In genomic region chr1:153536618-153537375, GRCh38 we compare ENCODE assay signal across 6 cellular contexts. TPM values are rescaled to one million over a fixed set of nuclear protein-coding genes. Genes with fewer than 3 reads are reported as not detected.
DNase-seq lines count a peak whose midpoint lies in the region; ATAC-seq, FAIRE-seq and TF ChIP-seq lines count a peak whose summit lies in the region.

No MANE protein-coding gene starts in this region.

- TF ChIP-seq RAD21 in K562 (CRISPR knock-in tag; conservative IDR thresholded peaks at IDR 0.05 in 1 of 2, IDR thresholded peaks at IDR 0.05 in 1 of 2), result no peak

- H3K4me3 ChIP-seq in HEK293 (ENCODE audit: low read depth, low read length) (no peak overlapping the region), K562 (no peak overlapping the region)

- POLR2A ChIA-PET in HEK293 (lab: Yijun Ruan, JAX), result no interaction called here
- POLR2A ChIA-PET in K562 (lab: Yijun Ruan, JAX), result interaction anchor here (0.9 to 1.0 kb wide), 3 partner anchors 9 to 91 kb away, joined by 3 to 4 read pairs (median 3); partner anchors contain the start of genes S100A1, S100A13 and S100A4

- peaks cover 68 to 72% of the 10 kb centered on the region in 2 donors for H3K4me1 Mint-ChIP-seq in natural killer cell treated with Interleukin-12 subunit alpha and Interleukin-12 subunit beta and Interleukin-15 and Interleukin-18, amount 100 ng/mL, for 72 hours (ENCODE audit: low read depth in 2 of 2)

- no peaks in the 10 kb centered on the region; the same call in 2 of the 3 replicates for H3K79me2 ChIP-seq in K562 (ENCODE audit: control insufficient read depth, insufficient read depth, low read length)

- no peak for TF ChIP-seq POLR2A in K562 (conservative IDR thresholded peaks at IDR 0.05)

- intact Hi-C loops in K562 (cut with micrococcal nuclease), result no loop called here

- FAIRE-seq in K562 (lab: Jason Lieb, UNC), result no peak

- H3K9me3 ChIP-seq in HEK293 (ENCODE audit: control insufficient read depth, insufficient read depth, low read depth, low read length) (no peaks in the 10 kb centered on the region), K562 (replicated peaks; ENCODE audit: control insufficient read depth, insufficient read depth, low read depth, low read length) (no peaks in the 10 kb centered on the region)

- no peaks in the 10 kb centered on the region for H3K9me1 ChIP-seq in K562 (ENCODE audit: control insufficient read depth, insufficient read depth, low read length)

- TF ChIP-seq CTCF in HEK293 (tag by site-specific recombination; IDR thresholded peaks at IDR 0.05) (no peak), K562 (IDR thresholded peaks at IDR 0.05 in 2 of 3, conservative IDR thresholded peaks at IDR 0.05 in 1 of 3; ENCODE audit: insufficient read depth in 2 of 3, low read depth in 1 of 3, low read length in 3 of 3) (no peak)

- peak in 1 of 4 experiments; percentile 6 for DNase-seq in K562 (ENCODE audit: extremely low read depth in 1 of 4, low spot score in 3 of 4)
- no peak for DNase-seq in natural killer cell treated with Interleukin-12 subunit alpha and Interleukin-12 subunit beta and Interleukin-15 and Interleukin-18, amount 100 ng/mL, for 72 hours (ENCODE audit: low spot score)

- no peaks in the 10 kb centered on the region for H3K27me3 ChIP-seq in K562 (ENCODE audit: control insufficient read depth in 2 of 2, insufficient read depth in 2 of 2, low read length in 2 of 2)

- peak overlapping the region; percentile 93 to 95 for H3K27ac Mint-ChIP-seq in natural killer cell treated with Interleukin-12 subunit alpha and Interleukin-12 subunit beta and Interleukin-15 and Interleukin-18, amount 100 ng/mL, for 72 hours

- H3K9ac ChIP-seq in K562 (ENCODE audit: insufficient read depth in 1 of 2, low read depth in 2 of 2, low read length in 2 of 2), result peak overlapping the region; percentile 30 to 82; a peak in 3 of 4 replicates

- no peaks in the 10 kb centered on the region for H4K20me1 ChIP-seq in K562 (replicated peaks; ENCODE audit: control insufficient read depth, insufficient read depth, low read length)

- in situ Hi-C loops in K562 (cut with MboI), result no loop called here

- H3K27ac ChIP-seq in HEK293 (ENCODE audit: extremely low read depth, low read depth, low read length), result no peak overlapping the region
- H3K27ac ChIP-seq in K562 (ENCODE audit: extremely low read depth, low read depth, low read length), result peak overlapping the region; percentile 46; the same call in 1 of the 3 replicates

- no peak for TF ChIP-seq EP300 in K562 (IDR thresholded peaks at IDR 0.05; ENCODE audit: low read length)

- ATAC-seq in K562, result no peak
- ATAC-seq in natural killer cell treated with Interleukin-12 subunit alpha and Interleukin-12 subunit beta and Interleukin-15 and Interleukin-18, amount 100 ng/mL, for 72 hours, result no peak
- ATAC-seq in GM18867 (IDR thresholded peaks at IDR 0.05; ENCODE audit: unreplicated experiment), result no peak
- no peak for ATAC-seq in HG03469 (IDR thresholded peaks at IDR 0.05; ENCODE audit: unreplicated experiment)
- ATAC-seq in GM21360 (IDR thresholded peaks at IDR 0.05; ENCODE audit: unreplicated experiment), result no peak

- WGBS in K562 (ENCODE audit: insufficient coverage, low coverage, missing lambda C conversion rate), result 58% methylated on average over 10 of the region's 10 CpGs

- peak overlapping the region; percentile 93 for H3K4me3 Mint-ChIP-seq in natural killer cell treated with Interleukin-12 subunit alpha and Interleukin-12 subunit beta and Interleukin-15 and Interleukin-18, amount 100 ng/mL, for 72 hours

- peak overlapping the region; percentile 65 for H3K4me2 ChIP-seq in K562 (ENCODE audit: insufficient read depth, low read length)

- no peaks in the 10 kb centered on the region for H3K9me3 Mint-ChIP-seq in natural killer cell treated with Interleukin-12 subunit alpha and Interleukin-12 subunit beta and Interleukin-15 and Interleukin-18, amount 100 ng/mL, for 72 hours

- H3K36me3 ChIP-seq in HEK293 (ENCODE audit: control insufficient read depth in 2 of 2, insufficient read depth in 1 of 2, low read length in 2 of 2) (no peaks in the 10 kb centered on the region), K562 (ENCODE audit: control insufficient read depth, insufficient read depth, low read length) (no peaks in the 10 kb centered on the region)

- H3K36me3 Mint-ChIP-seq in natural killer cell treated with Interleukin-12 subunit alpha and Interleukin-12 subunit beta and Interleukin-15 and Interleukin-18, amount 100 ng/mL, for 72 hours, result no peaks in the 10 kb centered on the region

- H2AFZ ChIP-seq in K562 (ENCODE audit: low read depth, low read length), result peak overlapping the region; percentile 85

- BruUV-seq in K562 (replicated peaks; lab: Mats Ljungman, UMichigan), result no TSS peak

- CTCF ChIA-PET in HEK293 (lab: Yijun Ruan, JAX), result interaction anchor here (0.6 kb wide), 1 partner anchor 8 kb away, joined by 3 read pairs; no protein-coding TSS in a partner anchor
- CTCF ChIA-PET in K562 (lab: Yijun Ruan, JAX; ENCODE audit: low intra/inter-chr PET ratio), result interaction anchor here (1.5 kb wide), 1 partner anchor 32 kb away, joined by 5 read pairs; no protein-coding TSS in a partner anchor

- H3K4me1 ChIP-seq in HEK293 (ENCODE audit: control insufficient read depth, insufficient read depth, low read length), result no peaks in the 10 kb centered on the region
- H3K4me1 ChIP-seq in K562 (replicated peaks in 1 of 2; ENCODE audit: control insufficient read depth in 2 of 2, insufficient read depth in 2 of 2, low read length in 2 of 2), result peaks cover 66 to 67% of the 10 kb centered on the region in 2 experiments

- H3K27me3 Mint-ChIP-seq in natural killer cell treated with Interleukin-12 subunit alpha and Interleukin-12 subunit beta and Interleukin-15 and Interleukin-18, amount 100 ng/mL, for 72 hours, result no peaks in the 10 kb centered on the region

RNA-seq across cellular contexts. Expression of gene S100A6, which starts 1.0 kb away (rescaled TPM):
- total RNA-seq in K562 (2011; cell fraction: chromatin; rRNA removed; ENCODE audit: low replicate concordance), result 3.2 TPM in 1 of 2 replicates, not detected in the other
- 3.8 and 6.2 TPM in 2 replicates for total RNA-seq in K562 (2011; cell fraction: nucleolus; rRNA removed)
- total RNA-seq in K562 (2011; cell fraction: nucleoplasm; rRNA removed), result 1.9 and 3.0 TPM in 2 replicates
- 14.7 and 19.1 TPM in 2 replicates for total RNA-seq in K562 (2014; rRNA removed)
- 16.3 and 23.2 TPM in 2 replicates for total RNA-seq in K562 (2014; rRNA removed; fragmentation: Illumina TruSeq; extraction: Trizol)
- 32.5 and 36.4 TPM in 2 replicates for total RNA-seq in K562 (2015; rRNA removed; fragmentation: Illumina TruSeq; extraction: Trizol)
- total RNA-seq in K562 (2021), result 23.2 and 26.3 TPM in 2 replicates
- polyA plus RNA-seq in K562 (2011; rRNA removed), result 1.3 and 16.7 TPM in 2 replicates
- polyA plus RNA-seq in K562 (2011; cell fraction: cytosol; rRNA removed), result 2.0 and 24.3 TPM in 2 replicates
- polyA plus RNA-seq in K562 (2011; cell fraction: nucleus; rRNA removed), result 0.73 and 6.6 TPM in 2 replicates
- polyA plus RNA-seq in K562 (2012), result 37.2 and 68.1 TPM in 2 replicates
- 9.8 and 12.9 TPM in 2 replicates for polyA plus RNA-seq in K562 (2014; fragmentation: Illumina TruSeq; extraction: Trizol)
- polyA plus RNA-seq in K562 (2014; fragmentation: Nextera tagmentation; extraction: Ambion mirVana), result 10 to 100 TPM; 59.5 to 66.5 TPM
- 26.5 and 30.1 TPM in 2 replicates for polyA plus RNA-seq in K562 (2014; rRNA removed)
- polyA minus RNA-seq in K562 (2011; rRNA and poly(A)+ RNA removed), result 4.1 TPM in 1 of 2 replicates, not detected in the other
- polyA minus RNA-seq in K562 (2011; cell fraction: cytosol; rRNA and poly(A)+ RNA removed), result 15.9 and 30.5 TPM in 2 replicates
- polyA minus RNA-seq in K562 (2011; cell fraction: nucleus; rRNA and poly(A)+ RNA removed), result 4.4 and 6.5 TPM in 2 replicates
- total RNA-seq in natural killer cell treated with Interleukin-12 subunit alpha and Interleukin-12 subunit beta and Interleukin-15 and Interleukin-18, amount 100 ng/mL, for 72 hours, result 100 to 1,000 TPM in 1 of 2 donors, 10 to 100 TPM in 1; 90.9 to 106 TPM

RNA-seq across cellular contexts. Expression of gene S100A5, which starts 3.9 kb away (rescaled TPM):
- total RNA-seq in K562 (2011; cell fraction: chromatin; rRNA removed; ENCODE audit: low replicate concordance), result not detected in 2 replicates
- total RNA-seq in K562 (2011; cell fraction: nucleolus; rRNA removed), result not detected in 2 replicates
- total RNA-seq in K562 (2011; cell fraction: nucleoplasm; rRNA removed), result not detected in 2 replicates
- total RNA-seq in K562 (2014; rRNA removed), result 0.37 TPM in 1 of 2 replicates, not detected in the other
- not detected in 2 replicates for total RNA-seq in K562 (2014; rRNA removed; fragmentation: Illumina TruSeq; extraction: Trizol)
- total RNA-seq in K562 (2015; rRNA removed; fragmentation: Illumina TruSeq; extraction: Trizol), result not detected in 2 replicates
- not detected in 2 replicates for total RNA-seq in K562 (2021)
- polyA plus RNA-seq in K562 (2011; rRNA removed), result 0.45 and 0.60 TPM in 2 replicates
- 0.42 and 0.83 TPM in 2 replicates for polyA plus RNA-seq in K562 (2011; cell fraction: cytosol; rRNA removed)
- polyA plus RNA-seq in K562 (2011; cell fraction: nucleus; rRNA removed), result 0.36 TPM in 1 of 2 replicates, not detected in the other
- 1.2 and 1.4 TPM in 2 replicates for polyA plus RNA-seq in K562 (2012)
- 0.28 and 0.56 TPM in 2 replicates for polyA plus RNA-seq in K562 (2014; fragmentation: Illumina TruSeq; extraction: Trizol)
- 1 to 10 TPM in 1 of 2 experiments, under 1 TPM in 1; 0.67 to 1.4 TPM for polyA plus RNA-seq in K562 (2014; fragmentation: Nextera tagmentation; extraction: Ambion mirVana)
- polyA plus RNA-seq in K562 (2014; rRNA removed), result not detected in 2 replicates
- 0.95 TPM in 1 of 2 replicates, not detected in the other for polyA minus RNA-seq in K562 (2011; rRNA and poly(A)+ RNA removed)
- polyA minus RNA-seq in K562 (2011; cell fraction: cytosol; rRNA and poly(A)+ RNA removed), result not detected in 2 replicates
- not detected in 2 replicates for polyA minus RNA-seq in K562 (2011; cell fraction: nucleus; rRNA and poly(A)+ RNA removed)
- not detected for total RNA-seq in natural killer cell treated with Interleukin-12 subunit alpha and Interleukin-12 subunit beta and Interleukin-15 and Interleukin-18, amount 100 ng/mL, for 72 hours

RNA-seq across cellular contexts. Expression of gene S100A4, which starts 8.8 kb away (rescaled TPM):
- total RNA-seq in K562 (2011; cell fraction: chromatin; rRNA removed; ENCODE audit: low replicate concordance), result 1.0 TPM in 1 of 2 replicates, not detected in the other
- 0.67 and 1.4 TPM in 2 replicates for total RNA-seq in K562 (2011; cell fraction: nucleolus; rRNA removed)
- total RNA-seq in K562 (2011; cell fraction: nucleoplasm; rRNA removed), result 0.66 TPM in 1 of 2 replicates, not detected in the other
- total RNA-seq in K562 (2014; rRNA removed), result 3.7 and 5.2 TPM in 2 replicates
- total RNA-seq in K562 (2014; rRNA removed; fragmentation: Illumina TruSeq; extraction: Trizol), result 9.5 and 11.3 TPM in 2 replicates
- 11.2 and 11.3 TPM in 2 replicates for total RNA-seq in K562 (2015; rRNA removed; fragmentation: Illumina TruSeq; extraction: Trizol)
- total RNA-seq in K562 (2021), result 5.5 and 8.1 TPM in 2 replicates
- polyA plus RNA-seq in K562 (2011; rRNA removed), result 13.9 and 14.8 TPM in 2 replicates
- 12.8 and 19.3 TPM in 2 replicates for polyA plus RNA-seq in K562 (2011; cell fraction: cytosol; rRNA removed)
- polyA plus RNA-seq in K562 (2011; cell fraction: nucleus; rRNA removed), result 5.9 and 6.8 TPM in 2 replicates
- polyA plus RNA-seq in K562 (2012), result 5.1 and 17.9 TPM in 2 replicates
- 5.6 and 6.9 TPM in 2 replicates for polyA plus RNA-seq in K562 (2014; fragmentation: Illumina TruSeq; extraction: Trizol)
- 10 to 100 TPM; 20.1 TPM for polyA plus RNA-seq in K562 (2014; fragmentation: Nextera tagmentation; extraction: Ambion mirVana)
- polyA plus RNA-seq in K562 (2014; rRNA removed), result 7.2 and 11.3 TPM in 2 replicates
- polyA minus RNA-seq in K562 (2011; rRNA and poly(A)+ RNA removed), result 3.0 and 4.5 TPM in 2 replicates
- polyA minus RNA-seq in K562 (2011; cell fraction: cytosol; rRNA and poly(A)+ RNA removed), result 4.6 and 6.6 TPM in 2 replicates
- polyA minus RNA-seq in K562 (2011; cell fraction: nucleus; rRNA and poly(A)+ RNA removed), result 2.1 and 2.8 TPM in 2 replicates
- 100 to 1,000 TPM in 1 of 2 donors, 10 to 100 TPM in 1; 85.4 to 124 TPM for total RNA-seq in natural killer cell treated with Interleukin-12 subunit alpha and Interleukin-12 subunit beta and Interleukin-15 and Interleukin-18, amount 100 ng/mL, for 72 hours

RNA-seq across cellular contexts. Expression of gene S100A3, which starts 12.3 kb away (rescaled TPM):
- total RNA-seq in K562 (2011; cell fraction: chromatin; rRNA removed; ENCODE audit: low replicate concordance), result not detected in 2 replicates
- total RNA-seq in K562 (2011; cell fraction: nucleolus; rRNA removed), result not detected in 2 replicates
- not detected in 2 replicates for total RNA-seq in K562 (2011; cell fraction: nucleoplasm; rRNA removed)
- total RNA-seq in K562 (2014; rRNA removed) (not detected in 2 replicates), K562 (2014; rRNA removed; fragmentation: Illumina TruSeq; extraction: Trizol) (not detected in 2 replicates), K562 (2015; rRNA removed; fragmentation: Illumina TruSeq; extraction: Trizol) (0.18 and 0.34 TPM in 2 replicates), K562 (2021) (0.34 TPM in 1 of 2 replicates, not detected in the other)
- polyA plus RNA-seq in K562 (2011; rRNA removed) (0.56 TPM in 1 of 2 replicates, not detected in the other), K562 (2014; fragmentation: Illumina TruSeq; extraction: Trizol) (0.16 TPM in 1 of 2 replicates, not detected in the other), K562 (2014; fragmentation: Nextera tagmentation; extraction: Ambion mirVana) (under 1 TPM in 1 of 2 experiments, not detected in 1; 0.08 TPM), K562 (2014; rRNA removed) (0.26 and 1.7 TPM in 2 replicates)
- polyA plus RNA-seq in K562 (2011; cell fraction: cytosol; rRNA removed), result 1.4 TPM in 1 of 2 replicates, not detected in the other
- 0.37 TPM in 1 of 2 replicates, not detected in the other for polyA plus RNA-seq in K562 (2011; cell fraction: nucleus; rRNA removed)
- polyA plus RNA-seq in K562 (2012), result 0.26 TPM in 1 of 2 replicates, not detected in the other
- polyA minus RNA-seq in K562 (2011; rRNA and poly(A)+ RNA removed), result not detected in 2 replicates
- not detected in 2 replicates for polyA minus RNA-seq in K562 (2011; cell fraction: cytosol; rRNA and poly(A)+ RNA removed)
- polyA minus RNA-seq in K562 (2011; cell fraction: nucleus; rRNA and poly(A)+ RNA removed), result not detected in 2 replicates
- not detected for total RNA-seq in natural killer cell treated with Interleukin-12 subunit alpha and Interleukin-12 subunit beta and Interleukin-15 and Interleukin-18, amount 100 ng/mL, for 72 hours

RNA-seq across cellular contexts. Expression of gene S100A2, which starts 28.8 kb away (rescaled TPM):
- not detected in 2 replicates for total RNA-seq in K562 (2011; cell fraction: chromatin; rRNA removed; ENCODE audit: low replicate concordance)
- not detected in 2 replicates for total RNA-seq in K562 (2011; cell fraction: nucleolus; rRNA removed)
- total RNA-seq in K562 (2011; cell fraction: nucleoplasm; rRNA removed), result not detected in 2 replicates
- not detected in 2 replicates for total RNA-seq in K562 (2014; rRNA removed)
- not detected in 2 replicates for total RNA-seq in K562 (2014; rRNA removed; fragmentation: Illumina TruSeq; extraction: Trizol)
- total RNA-seq in K562 (2015; rRNA removed; fragmentation: Illumina TruSeq; extraction: Trizol), result 0.49 TPM in 1 of 2 replicates, not detected in the other
- 0.40 and 1.3 TPM in 2 replicates for total RNA-seq in K562 (2021)
- polyA plus RNA-seq in K562 (2011; rRNA removed), result 0.65 TPM in 1 of 2 replicates, not detected in the other
- 0.34 TPM in 1 of 2 replicates, not detected in the other for polyA plus RNA-seq in K562 (2011; cell fraction: cytosol; rRNA removed)
- 0.28 TPM in 1 of 2 replicates, not detected in the other for polyA plus RNA-seq in K562 (2011; cell fraction: nucleus; rRNA removed)
- polyA plus RNA-seq in K562 (2012), result 0.22 and 0.23 TPM in 2 replicates
- 0.86 TPM in 1 of 2 replicates, not detected in the other for polyA plus RNA-seq in K562 (2014; fragmentation: Illumina TruSeq; extraction: Trizol)
- under 1 TPM; 0.28 to 0.46 TPM for polyA plus RNA-seq in K562 (2014; fragmentation: Nextera tagmentation; extraction: Ambion mirVana)
- 0.38 and 0.44 TPM in 2 replicates for polyA plus RNA-seq in K562 (2014; rRNA removed)
- polyA minus RNA-seq in K562 (2011; rRNA and poly(A)+ RNA removed), result not detected in 2 replicates
- polyA minus RNA-seq in K562 (2011; cell fraction: cytosol; rRNA and poly(A)+ RNA removed), result not detected in 2 replicates
- polyA minus RNA-seq in K562 (2011; cell fraction: nucleus; rRNA and poly(A)+ RNA removed), result not detected in 2 replicates
- under 1 TPM in 1 of 2 donors, not detected in 1; 0.48 TPM for total RNA-seq in natural killer cell treated with Interleukin-12 subunit alpha and Interleukin-12 subunit beta and Interleukin-15 and Interleukin-18, amount 100 ng/mL, for 72 hours

Comparison
In these comparisons a context has a peak if more than half of its experiments do, and no peak if none do; other contexts are left out.
1. RNA of gene S100A4, which starts 8.8 kb away (total RNA-seq): 85.4 to 124 TPM in natural killer cell treated with Interleukin-12 subunit alpha and Interleukin-12 subunit beta and Interleukin-15 and Interleukin-18, amount 100 ng/mL, for 72 hours; 0.66 to 11.3 TPM in K562; every median in the first group is over 4 times any median in the second.
2. Of the 44 proteins assayed by ChIP-seq in both K562 and HEK293: peak only in K562: none; only in HEK293: KLF1; in both: none; in neither: 43.